ENCODE assay signal across 11 cellular contexts in genomic region chr10:99906470-99906869, GRCh38.
DNase-seq lines count a peak whose midpoint lies in the region; ATAC-seq, FAIRE-seq and TF ChIP-seq lines count a peak whose summit lies in the region.
"Had no signal": no experiment of that assay in that cellular context is flagged by ENCODE, and none has a peak within 500 bp of the region (broad histone marks: within the 10 kb centered on the region; RNA-seq: fewer than 3 reads in every experiment).

No MANE protein-coding gene starts in this region.

- H3K4me2 ChIP-seq in A549: peak overlapping the region; percentile 35

- no peaks in the 10 kb centered on the region for H3K9me3 ChIP-seq in A549

- H3K9me3 Mint-ChIP-seq in neural crest cell: no peaks in the 10 kb centered on the region
- H3K9me3 Mint-ChIP-seq: stimulated activated naive B cell treated with anti-CD40 and anti-IgM and Interleukin-4, amounts not matched to agents 10 μg/mL and 1 μg/mL and 100 μg/mL, for 72 hours had no signal

- ATAC-seq in A549 (peak; percentile 89 to 97), HG02623 (IDR thresholded peaks at IDR 0.05; ENCODE audit: unreplicated experiment) (no peak)
- ATAC-seq: stimulated activated naive B cell treated with anti-CD40 and anti-IgM and Interleukin-4, amounts not matched to agents 10 μg/mL and 1 μg/mL and 100 μg/mL, for 72 hours had no signal

- peak overlapping the region; percentile 46 to 59 for H3K27ac ChIP-seq in A549
- H3K27ac ChIP-seq: C4-2B had no signal

- no peak for TF ChIP-seq POLR2A in A549 (IDR thresholded peaks at IDR 0.05; ENCODE audit: low read length)
- TF ChIP-seq POLR2A in H54 (IDR thresholded peaks at IDR 0.05; ENCODE audit: low read depth, low read length): no peak

- DNase-seq in A549 (ENCODE audit: low read depth in 1 of 2, low spot score in 1 of 2) (peak; percentile 79 to 88), HT-29 (ENCODE audit: low spot score) (peak; percentile 29), choroid plexus epithelial cell (ENCODE audit: low read depth) (peak; percentile 98), neural crest cell (ENCODE audit: low read depth, low spot score) (no peak), NCI-H1417 treated with DMSO at 0.1 percent for 48 hours (lab: John Stamatoyannopoulos, UW) (no peak), H54 (ENCODE audit: insufficient read length, low spot score) (no peak)
- DNase-seq in activated CD4-positive, CD25-positive, alpha-beta regulatory T cell treated with anti-CD3 and anti-CD28 coated beads, Interleukin-2, amount 50 U/mL, for 72 hours: no peak
- DNase-seq: effector memory CD4-positive, alpha-beta T cell; stimulated activated naive B cell treated with anti-CD40 and anti-IgM and Interleukin-4, amounts not matched to agents 10 μg/mL and 1 μg/mL and 100 μg/mL, for 72 hours had no signal

- peak overlapping the region; percentile 47 for H3K27ac Mint-ChIP-seq in neural crest cell (ENCODE audit: unreplicated experiment)

- 16% methylated on average over 9 of the region's 9 CpGs for WGBS in A549 (ENCODE audit: missing lambda C conversion rate)

- TF ChIP-seq RAD21 in A549 (conservative IDR thresholded peaks at IDR 0.05 in 1 of 2, IDR thresholded peaks at IDR 0.05 in 1 of 2): peak; percentile 69 to 87

- H3K27me3 Mint-ChIP-seq in neural crest cell (ENCODE audit: low read depth): no peaks in the 10 kb centered on the region
- H3K27me3 Mint-ChIP-seq: stimulated activated naive B cell treated with anti-CD40 and anti-IgM and Interleukin-4, amounts not matched to agents 10 μg/mL and 1 μg/mL and 100 μg/mL, for 72 hours had no signal

- H3K4me3 Mint-ChIP-seq in neural crest cell: no peak overlapping the region
- H3K4me3 Mint-ChIP-seq: stimulated activated naive B cell treated with anti-CD40 and anti-IgM and Interleukin-4, amounts not matched to agents 10 μg/mL and 1 μg/mL and 100 μg/mL, for 72 hours had no signal

- peaks cover 21% of the 10 kb centered on the region for H3K4me1 ChIP-seq in A549

- peaks cover 23% of the 10 kb centered on the region for H3K4me1 Mint-ChIP-seq in neural crest cell

- CTCF ChIA-PET in A549 (lab: Yijun Ruan, JAX): interaction anchor here (0.6 to 9.7 kb wide), 17 partner anchors 9 to 154 kb away, joined by 3 to 102 read pairs (median 4); partner anchors contain the start of gene DNMBP

- TF ChIP-seq CTCF in A549 (IDR thresholded peaks at IDR 0.05) (peak; percentile 50), choroid plexus epithelial cell (conservative IDR thresholded peaks at IDR 0.05; ENCODE audit: low read depth, low read length) (peak; percentile 62), neural crest cell (conservative IDR thresholded peaks at IDR 0.05) (no peak)

- FAIRE-seq in A549 (lab: Jason Lieb, UNC): no peak
- FAIRE-seq in H54 (lab: Jason Lieb, UNC): no peak

- TF ChIP-seq EP300 in A549 (IDR thresholded peaks at IDR 0.05): no peak

- no peak overlapping the region for H3K4me3 ChIP-seq in A549
- no peak overlapping the region for H3K4me3 ChIP-seq in choroid plexus epithelial cell (ENCODE audit: low read depth, low read length)

- POLR2A ChIA-PET in A549 (lab: Yijun Ruan, JAX): no interaction called here

- peaks cover 18% of the 10 kb centered on the region for H3K36me3 Mint-ChIP-seq in neural crest cell (ENCODE audit: low read depth)

TF ChIP-seq in A549, 52 proteins besides CTCF, POLR2A, EP300 and RAD21:
- TF ChIP-seq USF2 (IDR thresholded peaks at IDR 0.05) (peak; percentile 71), HDAC2 (IDR thresholded peaks at IDR 0.05) (no peak), ZSCAN20 (CRISPR knock-in tag; IDR thresholded peaks at IDR 0.05) (no peak), SMC3 (IDR thresholded peaks at IDR 0.05) (peak; percentile 72), BCL3 (IDR thresholded peaks at IDR 0.05) (no peak), MYC (IDR thresholded peaks at IDR 0.05; ENCODE audit: borderline replicate concordance, low read length) (peak; percentile 37; the same call in 1 of the 2 replicates), MAX (IDR thresholded peaks at IDR 0.05) (peak; percentile 86), ZC3H11A (IDR thresholded peaks at IDR 0.05) (no peak), MAFK (IDR thresholded peaks at IDR 0.05; ENCODE audit: partially characterized antibody) (peak; percentile 28), ATOH8 (CRISPR knock-in tag; IDR thresholded peaks at IDR 0.05; ENCODE audit: low read depth) (no peak), POLR2AphosphoS2 (conservative IDR thresholded peaks at IDR 0.05; ENCODE audit: low read length) (no peak), HEYL (CRISPR knock-in tag; IDR thresholded peaks at IDR 0.05) (no peak), SREBF2 (IDR thresholded peaks at IDR 0.05) (no peak), REST (IDR thresholded peaks at IDR 0.05) (no peak), EHMT2 (IDR thresholded peaks at IDR 0.05; ENCODE audit: low read depth) (no peak), GATA3 (IDR thresholded peaks at IDR 0.05; ENCODE audit: borderline replicate concordance) (peak; percentile 38; the same call in 1 of the 2 replicates), JUNB (IDR thresholded peaks at IDR 0.05) (peak; percentile 57; the same call in 1 of the 2 replicates), CHD4 (IDR thresholded peaks at IDR 0.05; ENCODE audit: borderline replicate concordance) (no peak), CBX2 (IDR thresholded peaks at IDR 0.05; ENCODE audit: borderline replicate concordance, low read depth) (no peak), TP53 (CRISPR knock-in tag; IDR thresholded peaks at IDR 0.05) (no peak), FOSL2 (IDR thresholded peaks at IDR 0.05) (peak; percentile 61), FOSL2 (CRISPR knock-in tag; IDR thresholded peaks at IDR 0.05) (peak; percentile 94), NFE2L2 (conservative IDR thresholded peaks at IDR 0.05; ENCODE audit: low read length) (0 out of 2 replicates have a peak, but pooled peaks have one; percentile 2), CBX8 (IDR thresholded peaks at IDR 0.05) (no peak), TFCP2L1 (CRISPR knock-in tag; IDR thresholded peaks at IDR 0.05) (no peak), RARB (CRISPR knock-in tag; IDR thresholded peaks at IDR 0.05) (no peak), NR3C1 (IDR thresholded peaks at IDR 0.05) (no peak)

Comparison
In these comparisons a context has a peak if more than half of its experiments do, and no peak if none do; other contexts are left out.
1. DNase-seq: peak in A549 (2 of 2), HT-29 (single experiment) and choroid plexus epithelial cell (single experiment); none in neural crest cell (single experiment), NCI-H1417 treated with DMSO at 0.1 percent for 48 hours (single experiment), H54 (single experiment) and activated CD4-positive, CD25-positive, alpha-beta regulatory T cell treated with anti-CD3 and anti-CD28 coated beads, Interleukin-2, amount 50 U/mL, for 72 hours (single experiment).